In genomic region chr15:32674681-32675080, GRCh38 we compare ENCODE assay signal across 26 cellular contexts. TPM values are rescaled to one million over a fixed set of nuclear protein-coding genes. Genes with fewer than 3 reads are reported as not detected.
"Had no signal": no experiment of that assay in that cellular context is flagged by ENCODE, and none has a peak within 500 bp of the region (broad histone marks: within the 10 kb centered on the region; RNA-seq: fewer than 3 reads in every experiment).

No MANE protein-coding gene starts in this region.

- DNase-seq: activated CD4-positive, alpha-beta T cell treated with anti-CD3 and anti-CD28 coated beads for 48 hours; activated CD4-positive, alpha-beta T cell treated with anti-CD3 and anti-CD28 coated beads, Interleukin-2, amount 50 U/mL, for 4 hours; activated CD4-positive, CD25-positive, alpha-beta regulatory T cell treated with anti-CD3 and anti-CD28 coated beads, Interleukin-2, amount 50 U/mL, for 72 hours; activated CD8-positive, alpha-beta memory T cell treated with anti-CD3 and anti-CD28 coated beads, Interleukin-2, amount 50 U/mL, for 48 hours; activated CD8-positive, alpha-beta T cell treated with anti-CD3 and anti-CD28 coated beads, Interleukin-2, amount 10 ng/mL, durations not matched to agents 7 days and 5 days; activated naive CD4-positive, alpha-beta T cell treated with anti-CD3 and anti-CD28 coated beads, Interleukin-2, amount 50 U/mL, for 16 hours; activated naive CD8-positive, alpha-beta T cell treated with anti-CD3 and anti-CD28 coated beads, Interleukin-2, amount 10 ng/mL, durations not matched to agents 7 days and 5 days; activated T-cell treated with anti-CD3 and anti-CD28 coated beads, Interleukin-2, amount 50 U/mL, for 1 hour; adrenal gland; anterior cingulate cortex; caudate nucleus; colonic mucosa; NCI-H1105 treated with DMSO at 0.1 percent for 48 hours; NCI-H1436 treated with DMSO at 0.1 percent for 48 hours; NCI-H187; NCI-H2081 treated with DMSO at 0.1 percent for 48 hours; NCI-H2171; NCI-H345; NCI-H510A; NCI-H526 treated with DMSO at 0.1 percent for 48 hours; NK-92 treated with Interleukin-12 subunit alpha and Interleukin-12 subunit beta, amount 100 ng/mL, for 24 hours; SHP77 treated with DMSO at 0.1 percent for 48 hours had no signal

- H3K9me3 ChIP-seq: adrenal gland, breast epithelium, colonic mucosa had no signal

- H3K36me3 ChIP-seq: adrenal gland, breast epithelium, colonic mucosa had no signal

- H3K36me3 Mint-ChIP-seq: WTC11 had no signal

- H3K4me1 Mint-ChIP-seq: activated naive CD8-positive, alpha-beta T cell treated with anti-CD3 and anti-CD28 coated beads, Interleukin-2, amount 10 ng/mL, durations not matched to agents 7 days and 5 days had no signal

- H3K4me3 Mint-ChIP-seq: activated CD8-positive, alpha-beta T cell treated with anti-CD3 and anti-CD28 coated beads, Interleukin-2, amount 10 ng/mL, durations not matched to agents 7 days and 5 days; activated naive CD8-positive, alpha-beta T cell treated with anti-CD3 and anti-CD28 coated beads, Interleukin-2, amount 10 ng/mL, durations not matched to agents 7 days and 5 days; T-helper 1 cell treated with Interleukin-12 subunit alpha and Interleukin-12 subunit beta and Interleukin-4 antibody, amounts not matched to agents 30 μg/mL and 1 μg/mL, for 36 hours; WTC11 had no signal

- H3K27ac ChIP-seq: adrenal gland, breast epithelium, colonic mucosa had no signal

- H3K4me3 ChIP-seq: adrenal gland, breast epithelium, colonic mucosa had no signal

- H3K4me1 ChIP-seq: colonic mucosa had no signal

- H3K9me3 Mint-ChIP-seq: activated naive CD8-positive, alpha-beta T cell treated with anti-CD3 and anti-CD28 coated beads, Interleukin-2, amount 10 ng/mL, durations not matched to agents 7 days and 5 days; T-helper 1 cell treated with Interleukin-12 subunit alpha and Interleukin-12 subunit beta and Interleukin-4 antibody, amounts not matched to agents 30 μg/mL and 1 μg/mL, for 36 hours; WTC11 had no signal

- H3K27me3 ChIP-seq: adrenal gland, breast epithelium, colonic mucosa had no signal

- H3K27me3 Mint-ChIP-seq: activated naive CD8-positive, alpha-beta T cell treated with anti-CD3 and anti-CD28 coated beads, Interleukin-2, amount 10 ng/mL, durations not matched to agents 7 days and 5 days had no signal

- ATAC-seq: activated CD8-positive, alpha-beta T cell treated with anti-CD3 and anti-CD28 coated beads, Interleukin-2, amount 10 ng/mL, durations not matched to agents 7 days and 5 days; WTC11 had no signal

- H3K27ac Mint-ChIP-seq: activated CD8-positive, alpha-beta T cell treated with anti-CD3 and anti-CD28 coated beads, Interleukin-2, amount 10 ng/mL, durations not matched to agents 7 days and 5 days; activated naive CD8-positive, alpha-beta T cell treated with anti-CD3 and anti-CD28 coated beads, Interleukin-2, amount 10 ng/mL, durations not matched to agents 7 days and 5 days; T-helper 1 cell treated with Interleukin-12 subunit alpha and Interleukin-12 subunit beta and Interleukin-4 antibody, amounts not matched to agents 30 μg/mL and 1 μg/mL, for 36 hours; WTC11 had no signal

RNA-seq across cellular contexts. Expression of gene SCG5, which starts 33.2 kb away (rescaled TPM):
- total RNA-seq: SK-MEL-5 had no signal

RNA-seq across cellular contexts. Expression of gene GREM1, which starts 43.1 kb away (rescaled TPM):
- total RNA-seq: activated CD8-positive, alpha-beta T cell treated with anti-CD3 and anti-CD28 coated beads, Interleukin-2, amount 10 ng/mL, durations not matched to agents 7 days and 5 days; activated naive CD8-positive, alpha-beta T cell treated with anti-CD3 and anti-CD28 coated beads, Interleukin-2, amount 10 ng/mL, durations not matched to agents 7 days and 5 days had no signal
